9 cellular contexts compared by ENCODE assay signal in the genomic region with DNA sequence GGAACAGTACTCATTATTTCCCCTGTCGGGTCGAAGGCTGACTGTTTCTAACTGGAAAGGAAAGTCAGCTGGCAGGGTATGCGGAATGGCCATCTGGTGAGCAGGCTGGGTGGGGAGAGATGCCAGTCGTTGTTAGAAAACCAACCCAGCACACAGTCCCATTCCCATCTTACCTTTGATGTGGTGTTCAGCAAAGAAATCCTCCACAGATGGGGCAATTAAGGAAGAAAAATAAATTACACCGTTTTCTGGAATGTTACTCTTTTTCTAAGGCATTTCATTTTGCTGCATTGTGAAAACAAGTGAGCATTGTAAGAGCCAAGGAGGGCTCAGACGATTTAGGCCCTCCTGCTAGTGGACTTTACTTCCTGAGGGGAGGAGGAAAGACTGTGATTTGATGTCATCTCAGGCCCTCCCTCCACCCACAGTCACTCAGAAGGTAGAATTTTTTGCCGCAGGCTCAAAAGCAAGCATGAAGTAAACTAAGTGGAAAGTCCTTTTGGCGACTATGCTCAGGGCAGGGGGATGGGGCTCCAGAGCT. TPM values are rescaled to one million over a fixed set of nuclear protein-coding genes. Genes with fewer than 3 reads are reported as not detected.
DNase-seq lines count a peak whose midpoint lies in the region; ATAC-seq and TF ChIP-seq lines count a peak whose summit lies in the region.
"Had no signal": no experiment of that assay in that cellular context is flagged by ENCODE, and none has a peak within 500 bp of the region (broad histone marks: within the 10 kb centered on the region; RNA-seq: fewer than 3 reads in every experiment).

SLC16A4 (minus strand) TSS at position 335 of the 541 bp plus-strand sequence. CDS start 1,703 bp downstream, outside the sequence.

- H4K20me1 ChIP-seq in GM23338 (replicated peaks; ENCODE audit: insufficient read depth) (no peaks in the 10 kb centered on the region; the same call in 1 of the 2 replicates), hepatocyte (ENCODE audit: insufficient read depth, poor library complexity, severe bottlenecking) (no peaks in the 10 kb centered on the region)

- no peak for TF ChIP-seq CTCF in GM23338 (conservative IDR thresholded peaks at IDR 0.05; ENCODE audit: low read depth in 2 of 2)
- TF ChIP-seq CTCF in astrocyte of the spinal cord (IDR thresholded peaks at IDR 0.05; ENCODE audit: low read depth, low read length) = no peak
- TF ChIP-seq CTCF in hepatocyte (IDR thresholded peaks at IDR 0.05; ENCODE audit: poor library complexity) = no peak

- H3K36me3 ChIP-seq in GM23338 (ENCODE audit: insufficient read depth) (0 out of 2 replicates have a peak, but pooled peaks cover 4% of the 10 kb centered on the region), hepatocyte (replicated peaks; ENCODE audit: insufficient read depth, low read depth) (no peaks in the 10 kb centered on the region)

- no peaks in the 10 kb centered on the region for H3K27me3 Mint-ChIP-seq in GM23338 (ENCODE audit: insufficient read depth, low read depth, poor library complexity)

- WGBS in hepatocyte (ENCODE audit: low lambda C conversion rate, missing lambda C conversion rate) = 32% methylated on average over 8 of the region's 8 CpGs

- H3K4me1 ChIP-seq in GM23338 (ENCODE audit: insufficient read depth) (peaks cover 20% of the 10 kb centered on the region), hepatocyte (ENCODE audit: insufficient read depth) (peaks cover 49% of the 10 kb centered on the region)

- ATAC-seq in GM23338 = peak; percentile 75

- H3K36me3 Mint-ChIP-seq in GM23338 (ENCODE audit: low read depth) = peaks cover 8% of the 10 kb centered on the region

- peak within 1 kb of the TSS; percentile 46 for H3K4me3 Mint-ChIP-seq in GM23338

- H3K4me2 ChIP-seq in GM23338 = peak within 1 kb of the TSS; percentile 61
- H3K4me2 ChIP-seq in hepatocyte = peak within 1 kb of the TSS; percentile 63

- H3K79me2 ChIP-seq in GM23338 (replicated peaks; ENCODE audit: insufficient read depth) (no peaks in the 10 kb centered on the region), hepatocyte (no peaks in the 10 kb centered on the region)

- peaks cover 4% of the 10 kb centered on the region; the same call in 2 of the 3 replicates for H3K9me3 Mint-ChIP-seq in GM23338

- H2AFZ ChIP-seq in GM23338 (no peak within 1 kb of the TSS), hepatocyte (no peak within 1 kb of the TSS)

- H3K27me3 ChIP-seq in GM23338 (ENCODE audit: insufficient read depth) (no peaks in the 10 kb centered on the region), hepatocyte (no peaks in the 10 kb centered on the region)

- H3K4me1 Mint-ChIP-seq in GM23338 = peaks cover 24% of the 10 kb centered on the region

- H3K4me3 ChIP-seq in GM23338 (0 out of 2 replicates have a peak within 1 kb of the TSS, but pooled peaks have one; percentile 14), astrocyte of the spinal cord (ENCODE audit: low read depth, low read length) (peak within 1 kb of the TSS; percentile 33), hepatocyte (no peak within 1 kb of the TSS), skeletal muscle cell (ENCODE audit: low read depth, low read length) (peak within 1 kb of the TSS; percentile 18)

- peak; percentile 40 for DNase-seq in GM23338 (ENCODE audit: low spot score)
- peak; percentile 88 for DNase-seq in astrocyte of the spinal cord (ENCODE audit: low read depth, low spot score)
- DNase-seq in hepatocyte (ENCODE audit: low spot score) = peak; percentile 51
- peak; percentile 25 for DNase-seq in skeletal muscle cell (ENCODE audit: low read depth)
- DNase-seq in NK-92 (lab: John Stamatoyannopoulos, UW; ENCODE audit: unreplicated experiment) = no peak
- DNase-seq in activated CD4-positive, alpha-beta T cell treated with anti-CD3 and anti-CD28 coated beads for 48 hours = no peak
- no peak for DNase-seq in activated CD8-positive, alpha-beta memory T cell treated with anti-CD3 and anti-CD28 coated beads for 24 hours
- DNase-seq in NCI-H187 (lab: John Stamatoyannopoulos, UW) = no peak
- DNase-seq: activated CD8-positive, alpha-beta memory T cell treated with anti-CD3 and anti-CD28 coated beads, Interleukin-2, amount 50 U/mL, for 48 hours had no signal

- no peaks in the 10 kb centered on the region for H3F3A ChIP-seq in GM23338 (replicated peaks; ENCODE audit: low read depth)

- in situ Hi-C loops in astrocyte of the spinal cord (cut with HindIII; ENCODE audit: low sequenced_read_pairs) = no loop called here

- peak within 1 kb of the TSS; percentile 86 for H3K27ac Mint-ChIP-seq in GM23338

- H3K9me2 ChIP-seq in GM23338 (ENCODE audit: insufficient read depth) = no peaks in the 10 kb centered on the region
- no peaks in the 10 kb centered on the region for H3K9me2 ChIP-seq in hepatocyte (replicated peaks; ENCODE audit: insufficient read depth)

- H3K9me3 ChIP-seq in hepatocyte (ENCODE audit: low read depth) = no peaks in the 10 kb centered on the region

- H3K27ac ChIP-seq in GM23338 (ENCODE audit: low read depth) = peak within 1 kb of the TSS; percentile 36
- peak within 1 kb of the TSS; percentile 78 for H3K27ac ChIP-seq in hepatocyte

TF ChIP-seq in GM23338, 12 proteins besides CTCF, POLR2A, EP300 and RAD21 (continues in another document):
- TF ChIP-seq STAT1 (IDR thresholded peaks at IDR 0.05; ENCODE audit: unreplicated experiment) = no peak
- TF ChIP-seq, protein P1, sequence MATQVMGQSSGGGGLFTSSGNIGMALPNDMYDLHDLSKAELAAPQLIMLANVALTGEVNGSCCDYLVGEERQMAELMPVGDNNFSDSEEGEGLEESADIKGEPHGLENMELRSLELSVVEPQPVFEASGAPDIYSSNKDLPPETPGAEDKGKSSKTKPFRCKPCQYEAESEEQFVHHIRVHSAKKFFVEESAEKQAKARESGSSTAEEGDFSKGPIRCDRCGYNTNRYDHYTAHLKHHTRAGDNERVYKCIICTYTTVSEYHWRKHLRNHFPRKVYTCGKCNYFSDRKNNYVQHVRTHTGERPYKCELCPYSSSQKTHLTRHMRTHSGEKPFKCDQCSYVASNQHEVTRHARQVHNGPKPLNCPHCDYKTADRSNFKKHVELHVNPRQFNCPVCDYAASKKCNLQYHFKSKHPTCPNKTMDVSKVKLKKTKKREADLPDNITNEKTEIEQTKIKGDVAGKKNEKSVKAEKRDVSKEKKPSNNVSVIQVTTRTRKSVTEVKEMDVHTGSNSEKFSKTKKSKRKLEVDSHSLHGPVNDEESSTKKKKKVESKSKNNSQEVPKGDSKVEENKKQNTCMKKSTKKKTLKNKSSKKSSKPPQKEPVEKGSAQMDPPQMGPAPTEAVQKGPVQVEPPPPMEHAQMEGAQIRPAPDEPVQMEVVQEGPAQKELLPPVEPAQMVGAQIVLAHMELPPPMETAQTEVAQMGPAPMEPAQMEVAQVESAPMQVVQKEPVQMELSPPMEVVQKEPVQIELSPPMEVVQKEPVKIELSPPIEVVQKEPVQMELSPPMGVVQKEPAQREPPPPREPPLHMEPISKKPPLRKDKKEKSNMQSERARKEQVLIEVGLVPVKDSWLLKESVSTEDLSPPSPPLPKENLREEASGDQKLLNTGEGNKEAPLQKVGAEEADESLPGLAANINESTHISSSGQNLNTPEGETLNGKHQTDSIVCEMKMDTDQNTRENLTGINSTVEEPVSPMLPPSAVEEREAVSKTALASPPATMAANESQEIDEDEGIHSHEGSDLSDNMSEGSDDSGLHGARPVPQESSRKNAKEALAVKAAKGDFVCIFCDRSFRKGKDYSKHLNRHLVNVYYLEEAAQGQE (IDR thresholded peaks at IDR 0.05; ENCODE audit: unreplicated experiment) = no peak
- no peak for TF ChIP-seq POLR2AphosphoS5 (IDR thresholded peaks at IDR 0.05; ENCODE audit: low read depth)
- TF ChIP-seq ZNF331 (CRISPR knock-in tag; IDR thresholded peaks at IDR 0.05; ENCODE audit: low read depth) = no peak

RNA-seq across cellular contexts. Expression of gene SLC16A4, which starts in this region (rescaled TPM):
- 0.50 and 0.94 TPM in 2 replicates for total RNA-seq in GM23338 (2014; rRNA removed; shearing (Covaris generic))
- polyA plus RNA-seq in GM23338 (2016; fragmentation: Nextera tagmentation; extraction: Ambion mirVana) = 1.5 and 1.6 TPM in 2 replicates
- 16.2 and 16.4 TPM in 2 replicates for total RNA-seq in hepatocyte
- polyA plus RNA-seq in hepatocyte = 8.3 and 10.7 TPM in 2 replicates

Comparison
In these comparisons a context has a peak if more than half of its experiments do, and no peak if none do; other contexts are left out.
1. DNase-seq: peak in GM23338 (single experiment), astrocyte of the spinal cord (single experiment), hepatocyte (single experiment) and skeletal muscle cell (single experiment); none in NK-92 (single experiment), activated CD4-positive, alpha-beta T cell treated with anti-CD3 and anti-CD28 coated beads for 48 hours (single experiment), activated CD8-positive, alpha-beta memory T cell treated with anti-CD3 and anti-CD28 coated beads for 24 hours (single experiment) and NCI-H187 (0 of 2).